Comparison of ENCODE assay signal across 8 cellular contexts in the genomic region with DNA sequence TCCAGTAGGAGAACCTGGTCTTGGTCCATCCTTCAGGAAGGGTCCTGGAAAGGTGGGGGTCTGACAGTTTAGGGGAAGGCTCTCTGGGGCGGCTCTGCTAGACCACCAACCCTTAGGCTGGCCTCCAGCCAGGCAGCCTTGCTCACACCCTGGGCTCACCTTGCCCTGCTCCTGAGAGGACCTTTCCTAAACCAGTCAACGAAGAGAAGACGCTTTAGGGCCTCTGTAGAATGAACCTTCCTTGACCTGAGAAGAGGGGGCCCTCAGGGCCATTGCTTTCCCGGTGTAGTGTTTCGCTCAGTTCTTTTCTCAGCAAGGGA. TPM values are rescaled to one million over a fixed set of nuclear protein-coding genes. Genes with fewer than 3 reads are reported as not detected.
DNase-seq lines count a peak whose midpoint lies in the region; ATAC-seq and TF ChIP-seq lines count a peak whose summit lies in the region.

No MANE protein-coding gene starts in this region.

- H3K27me3 ChIP-seq in layer of hippocampus (ENCODE audit: control insufficient read depth, insufficient read depth, low read length) = no peaks in the 10 kb centered on the region

- H3K36me3 Mint-ChIP-seq in activated naive CD4-positive, alpha-beta T cell treated with anti-CD3 and anti-CD28 coated beads for 36 hours (ENCODE audit: low read depth) = peaks cover 38% of the 10 kb centered on the region
- peaks cover 30% of the 10 kb centered on the region for H3K36me3 Mint-ChIP-seq in activated naive CD8-positive, alpha-beta T cell treated with anti-CD3 and anti-CD28 coated beads, Interleukin-2, amount 10 ng/mL, durations not matched to agents 7 days and 5 days
- no peaks in the 10 kb centered on the region for H3K36me3 Mint-ChIP-seq in type B pancreatic cell

- CTCF ChIA-PET in activated naive CD4-positive, alpha-beta T cell treated with anti-CD3 and anti-CD28 coated beads for 36 hours (lab: Charles Lee) = interaction anchor here (3.2 kb wide), 1 partner anchor 24 kb away, joined by 12 read pairs; a partner anchor contains a TSS

- H3K27ac Mint-ChIP-seq in activated naive CD4-positive, alpha-beta T cell treated with anti-CD3 and anti-CD28 coated beads for 36 hours = peak overlapping the region; percentile 94
- H3K27ac Mint-ChIP-seq in activated naive CD8-positive, alpha-beta T cell treated with anti-CD3 and anti-CD28 coated beads, Interleukin-2, amount 10 ng/mL, durations not matched to agents 7 days and 5 days = peak overlapping the region; percentile 84
- peak overlapping the region; percentile 89 for H3K27ac Mint-ChIP-seq in type B pancreatic cell

- H3K4me3 Mint-ChIP-seq in activated naive CD4-positive, alpha-beta T cell treated with anti-CD3 and anti-CD28 coated beads for 36 hours = peak overlapping the region; percentile 94
- peak overlapping the region; percentile 90 for H3K4me3 Mint-ChIP-seq in activated naive CD8-positive, alpha-beta T cell treated with anti-CD3 and anti-CD28 coated beads, Interleukin-2, amount 10 ng/mL, durations not matched to agents 7 days and 5 days
- H3K4me3 Mint-ChIP-seq in type B pancreatic cell = peak overlapping the region; percentile 91

- DNase-seq in activated naive CD4-positive, alpha-beta T cell treated with anti-CD3 and anti-CD28 coated beads for 36 hours = no peak
- DNase-seq in activated naive CD4-positive, alpha-beta T cell treated with anti-CD3 and anti-CD28 coated beads, Interleukin-2, amount 50 U/mL, for 16 hours = no peak
- peak; percentile 37 for DNase-seq in activated naive CD8-positive, alpha-beta T cell treated with anti-CD3 and anti-CD28 coated beads, Interleukin-2, amount 10 ng/mL, durations not matched to agents 7 days and 5 days
- DNase-seq in type B pancreatic cell (ENCODE audit: extremely low spot score, unreplicated experiment) = no peak
- no peak for DNase-seq in stimulated activated CD8-positive, alpha-beta memory T cell treated with anti-CD3 and anti-CD28 coated beads, Interleukin-4, amount 100 ng/mL, for 48 hours

- peak overlapping the region; percentile 87 for H3K27ac ChIP-seq in layer of hippocampus (ENCODE audit: low read depth, low read length)

- H3K4me1 Mint-ChIP-seq in activated naive CD4-positive, alpha-beta T cell treated with anti-CD3 and anti-CD28 coated beads for 36 hours (ENCODE audit: low read depth) = peaks cover 58% of the 10 kb centered on the region
- H3K4me1 Mint-ChIP-seq in activated naive CD8-positive, alpha-beta T cell treated with anti-CD3 and anti-CD28 coated beads, Interleukin-2, amount 10 ng/mL, durations not matched to agents 7 days and 5 days = peaks cover 36% of the 10 kb centered on the region
- H3K4me1 Mint-ChIP-seq in type B pancreatic cell (ENCODE audit: unreplicated experiment) = peaks cover 33% of the 10 kb centered on the region

- ATAC-seq in activated naive CD8-positive, alpha-beta T cell treated with anti-CD3 and anti-CD28 coated beads, Interleukin-2, amount 10 ng/mL, durations not matched to agents 7 days and 5 days (ENCODE audit: low read depth) = no peak
- ATAC-seq in HG03378 (IDR thresholded peaks at IDR 0.05; ENCODE audit: unreplicated experiment) = no peak
- no peak for ATAC-seq in HG03442 (IDR thresholded peaks at IDR 0.05; ENCODE audit: unreplicated experiment)

- intact Hi-C loops in activated naive CD4-positive, alpha-beta T cell treated with anti-CD3 and anti-CD28 coated beads for 36 hours (cut with micrococcal nuclease) = loop anchor here (2.0 to 5.0 kb wide), 2 partner anchors 50 to 110 kb away; a partner anchor contains a TSS

- no peaks in the 10 kb centered on the region for H3K9me3 Mint-ChIP-seq in activated naive CD4-positive, alpha-beta T cell treated with anti-CD3 and anti-CD28 coated beads for 36 hours
- H3K9me3 Mint-ChIP-seq in activated naive CD8-positive, alpha-beta T cell treated with anti-CD3 and anti-CD28 coated beads, Interleukin-2, amount 10 ng/mL, durations not matched to agents 7 days and 5 days = no peaks in the 10 kb centered on the region
- no peaks in the 10 kb centered on the region for H3K9me3 Mint-ChIP-seq in type B pancreatic cell

- no peak for TF ChIP-seq CTCF in type B pancreatic cell (conservative IDR thresholded peaks at IDR 0.05)

- POLR2A ChIA-PET in activated naive CD8-positive, alpha-beta T cell treated with anti-CD3 and anti-CD28 coated beads, Interleukin-2, amount 10 ng/mL, durations not matched to agents 7 days and 5 days (lab: Charles Lee) = interaction anchor here (0.8 to 2.9 kb wide), 3 partner anchors 23 to 48 kb away, joined by 3 to 16 read pairs (median 8); a partner anchor contains a TSS

- no peaks in the 10 kb centered on the region for H3K27me3 Mint-ChIP-seq in activated naive CD4-positive, alpha-beta T cell treated with anti-CD3 and anti-CD28 coated beads for 36 hours (ENCODE audit: low read depth)
- H3K27me3 Mint-ChIP-seq in activated naive CD8-positive, alpha-beta T cell treated with anti-CD3 and anti-CD28 coated beads, Interleukin-2, amount 10 ng/mL, durations not matched to agents 7 days and 5 days = no peaks in the 10 kb centered on the region
- H3K27me3 Mint-ChIP-seq in type B pancreatic cell = no peaks in the 10 kb centered on the region

RNA-seq across cellular contexts. Expression of a gene that starts 1.1 kb away (rescaled TPM):
- total RNA-seq in activated naive CD4-positive, alpha-beta T cell treated with anti-CD3 and anti-CD28 coated beads for 36 hours = 10 to 100 TPM; 94.8 to 97.7 TPM
- 100 to 1,000 TPM; 263 to 264 TPM for total RNA-seq in activated naive CD8-positive, alpha-beta T cell treated with anti-CD3 and anti-CD28 coated beads, Interleukin-2, amount 10 ng/mL, durations not matched to agents 7 days and 5 days
- 34.8 and 51.1 TPM in 2 replicates for total RNA-seq in type B pancreatic cell (ENCODE audit: low replicate concordance)

RNA-seq across cellular contexts. Expression of a gene that starts 10.6 kb away (rescaled TPM):
- 10 to 100 TPM; 29.1 to 30.3 TPM for total RNA-seq in activated naive CD4-positive, alpha-beta T cell treated with anti-CD3 and anti-CD28 coated beads for 36 hours
- total RNA-seq in activated naive CD8-positive, alpha-beta T cell treated with anti-CD3 and anti-CD28 coated beads, Interleukin-2, amount 10 ng/mL, durations not matched to agents 7 days and 5 days = 10 to 100 TPM; 63.3 to 65.7 TPM
- 63.2 and 68.7 TPM in 2 replicates for total RNA-seq in type B pancreatic cell (ENCODE audit: low replicate concordance)

RNA-seq across cellular contexts. Expression of a gene that starts 15.9 kb away (rescaled TPM):
- not detected for total RNA-seq in activated naive CD4-positive, alpha-beta T cell treated with anti-CD3 and anti-CD28 coated beads for 36 hours
- not detected for total RNA-seq in activated naive CD8-positive, alpha-beta T cell treated with anti-CD3 and anti-CD28 coated beads, Interleukin-2, amount 10 ng/mL, durations not matched to agents 7 days and 5 days
- 0.55 and 3.0 TPM in 2 replicates for total RNA-seq in type B pancreatic cell (ENCODE audit: low replicate concordance)

RNA-seq across cellular contexts. Expression of a gene that starts 23.2 kb away (rescaled TPM):
- 1 to 10 TPM; 8.0 to 8.2 TPM for total RNA-seq in activated naive CD4-positive, alpha-beta T cell treated with anti-CD3 and anti-CD28 coated beads for 36 hours
- total RNA-seq in activated naive CD8-positive, alpha-beta T cell treated with anti-CD3 and anti-CD28 coated beads, Interleukin-2, amount 10 ng/mL, durations not matched to agents 7 days and 5 days = 10 to 100 TPM; 11.1 to 12.5 TPM
- 10.4 and 11.1 TPM in 2 replicates for total RNA-seq in type B pancreatic cell (ENCODE audit: low replicate concordance)

RNA-seq across cellular contexts. Expression of a gene that starts 29.6 kb away (rescaled TPM):
- 10 to 100 TPM; 47.9 to 50.4 TPM for total RNA-seq in activated naive CD4-positive, alpha-beta T cell treated with anti-CD3 and anti-CD28 coated beads for 36 hours
- total RNA-seq in activated naive CD8-positive, alpha-beta T cell treated with anti-CD3 and anti-CD28 coated beads, Interleukin-2, amount 10 ng/mL, durations not matched to agents 7 days and 5 days = 10 to 100 TPM; 21.9 to 22.1 TPM
- 21.7 and 49.4 TPM in 2 replicates for total RNA-seq in type B pancreatic cell (ENCODE audit: low replicate concordance)
